ENCODE assay signal across 25 cellular contexts in the genomic region with DNA sequence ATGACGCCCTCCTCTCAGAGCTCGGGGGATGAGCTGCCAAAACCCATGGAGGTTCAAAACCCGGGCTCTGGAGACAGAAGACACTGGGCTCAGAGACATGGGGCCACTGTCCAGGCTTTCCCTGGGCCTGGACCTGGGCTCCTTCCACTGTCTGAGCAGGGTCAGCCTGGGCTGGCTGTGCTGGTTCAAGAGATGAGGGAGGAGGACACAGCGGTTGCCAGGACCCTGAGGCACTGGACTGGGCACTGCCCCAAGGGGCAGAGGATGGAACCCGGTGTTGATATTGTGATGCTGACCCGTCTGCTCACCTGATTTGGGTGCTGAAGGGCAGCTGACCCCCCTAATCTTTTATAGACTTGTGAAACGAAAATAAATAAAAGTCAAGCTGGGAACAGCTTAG. TPM values are rescaled to one million over a fixed set of nuclear protein-coding genes. Genes with fewer than 3 reads are reported as not detected.
A peak's percentile ranks its signal among the peaks of the same experiment; 100 is the strongest.
DNase-seq lines count a peak whose midpoint lies in the region; ATAC-seq, FAIRE-seq and TF ChIP-seq lines count a peak whose summit lies in the region.
"Had no signal": no experiment of that assay in that cellular context is flagged by ENCODE, and none has a peak within 500 bp of the region (broad histone marks: within the 10 kb centered on the region; RNA-seq: fewer than 3 reads in every experiment).

No MANE protein-coding gene starts in this region.

- H3K79me2 ChIP-seq in HepG2 (ENCODE audit: insufficient read depth, low read length): no peaks in the 10 kb centered on the region

- TF ChIP-seq EP300 in HepG2 (IDR thresholded peaks at IDR 0.05; ENCODE audit: low read depth in 2 of 2, low read length in 2 of 2) (no peak), HepG2 (CRISPR knock-in tag; IDR thresholded peaks at IDR 0.05; ENCODE audit: borderline replicate concordance) (no peak)

- peaks cover 45% of the 10 kb centered on the region for H3K36me3 Mint-ChIP-seq in activated T-cell treated with anti-CD3 and anti-CD28 coated beads, Interleukin-2, amount 50 U/mL, for 24 hours (ENCODE audit: low read depth)

- H3K27me3 ChIP-seq in HepG2 (ENCODE audit: control insufficient read depth in 1 of 2, insufficient read depth in 2 of 2, low read length in 2 of 2) (no peaks in the 10 kb centered on the region), right lobe of liver (no peaks in the 10 kb centered on the region), neuronal stem cell (ENCODE audit: control insufficient read depth in 3 of 3, insufficient read depth in 3 of 3, low read depth in 1 of 3, low read length in 3 of 3) (no peaks in the 10 kb centered on the region)
- H3K27me3 ChIP-seq: BLaER1 had no signal

- H4K8ac ChIP-seq in neuronal stem cell (ENCODE audit: low read depth, low read length): no peak overlapping the region

- ATAC-seq in HepG2 (no peak), right lobe of liver (no peak), HG02763 (IDR thresholded peaks at IDR 0.05; ENCODE audit: unreplicated experiment) (no peak)
- ATAC-seq: CD8-positive, alpha-beta T cell; GM12878; GM23338; HCT116 had no signal

- H3K27ac Mint-ChIP-seq in activated T-cell treated with anti-CD3 and anti-CD28 coated beads, Interleukin-2, amount 50 U/mL, for 24 hours: peak overlapping the region; percentile 50
- H3K27ac Mint-ChIP-seq: B cell; CD4-positive, CD25-positive, alpha-beta regulatory T cell; CD8-positive, alpha-beta T cell; GM23338; H9 had no signal

- no peak overlapping the region for H3K14ac ChIP-seq in neuronal stem cell (ENCODE audit: low read length)

- H3K4me1 Mint-ChIP-seq in activated T-cell treated with anti-CD3 and anti-CD28 coated beads, Interleukin-2, amount 50 U/mL, for 24 hours (ENCODE audit: low read depth): no peaks in the 10 kb centered on the region
- H3K4me1 Mint-ChIP-seq: B cell, GM23338, H9 had no signal

- H3K4me3 Mint-ChIP-seq in activated T-cell treated with anti-CD3 and anti-CD28 coated beads, Interleukin-2, amount 50 U/mL, for 24 hours: no peak overlapping the region
- H3K4me3 Mint-ChIP-seq: B cell; CD4-positive, CD25-positive, alpha-beta regulatory T cell; CD8-positive, alpha-beta T cell; GM23338 had no signal

- intact Hi-C loops in HepG2 (cut with micrococcal nuclease; ENCODE audit: unreplicated experiment): no loop called here
- intact Hi-C loops in right lobe of liver (cut with DNase I): no loop called here

- DNase-seq in activated T-cell treated with anti-CD3 and anti-CD28 coated beads, Interleukin-2, amount 50 U/mL, for 24 hours: no peak
- no peak for DNase-seq in activated T-cell treated with anti-CD3 and anti-CD28 coated beads, Interleukin-2, amount 50 U/mL, for 48 hours
- DNase-seq in HepG2 (ENCODE audit: low spot score) (no peak), right lobe of liver (no peak), neuronal stem cell (ENCODE audit: low spot score) (no peak), nucleus accumbens (lab: John Stamatoyannopoulos, UW) (no peak)
- DNase-seq: Caco-2; CD4-positive, CD25-positive, alpha-beta regulatory T cell; CD8-positive, alpha-beta T cell; DMS153; DND-41; H9 had no signal

- H3K9me3 Mint-ChIP-seq in activated T-cell treated with anti-CD3 and anti-CD28 coated beads, Interleukin-2, amount 50 U/mL, for 24 hours: no peaks in the 10 kb centered on the region
- H3K9me3 Mint-ChIP-seq: CD4-positive, CD25-positive, alpha-beta regulatory T cell; CD8-positive, alpha-beta T cell; GM23338; H9 had no signal

- POLR2A ChIA-PET in HepG2 (lab: Yijun Ruan, JAX): no interaction called here

- H3K4me3 ChIP-seq in HepG2 (replicated peaks in 1 of 3; ENCODE audit: insufficient read depth in 1 of 3, low read depth in 2 of 3, low read length in 3 of 3): no peak overlapping the region
- H3K4me3 ChIP-seq in right lobe of liver: no peak overlapping the region
- no peak overlapping the region for H3K4me3 ChIP-seq in neuronal stem cell (ENCODE audit: low read length in 2 of 2)
- H3K4me3 ChIP-seq: BLaER1, GM12878, GM23338 had no signal

- WGBS in HepG2 (ENCODE audit: low lambda C conversion rate): 81% methylated on average over 6 of the region's 7 CpGs
- WGBS in right lobe of liver (ENCODE audit: insufficient coverage, low coverage, low lambda C conversion rate, missing lambda C conversion rate): 65% methylated on average over 2 of the region's 7 CpGs
- WGBS in neuronal stem cell (ENCODE audit: extremely low coverage in 2 of 2, insufficient read length in 2 of 2, insufficient replicate concordance in 1 of 2), 2 donors: no CpG with 5 or more reads among the region's 7 CpGs

- H3K9me3 ChIP-seq in HepG2 (ENCODE audit: low read length) (no peaks in the 10 kb centered on the region), right lobe of liver (no peaks in the 10 kb centered on the region), neuronal stem cell (replicated peaks in 1 of 2; ENCODE audit: control insufficient read depth in 2 of 2, insufficient read depth in 1 of 2, low read depth in 1 of 2, low read length in 2 of 2) (no peaks in the 10 kb centered on the region)
- H3K9me3 ChIP-seq: BLaER1, Caco-2 had no signal

- no peaks in the 10 kb centered on the region for H3K27me3 Mint-ChIP-seq in activated T-cell treated with anti-CD3 and anti-CD28 coated beads, Interleukin-2, amount 50 U/mL, for 24 hours
- H3K27me3 Mint-ChIP-seq: B cell; CD4-positive, CD25-positive, alpha-beta regulatory T cell had no signal

- no peak overlapping the region for H3K23ac ChIP-seq in neuronal stem cell (ENCODE audit: low read depth, low read length, poor library complexity)

- no peak overlapping the region for H3K9ac ChIP-seq in HepG2 (ENCODE audit: insufficient read depth, low read depth, low read length)
- no peak overlapping the region for H3K9ac ChIP-seq in neuronal stem cell (ENCODE audit: low read depth, low read length, poor library complexity)
- H3K9ac ChIP-seq: BLaER1 had no signal

- TF ChIP-seq RAD21 in HepG2 (CRISPR knock-in tag; IDR thresholded peaks at IDR 0.05): no peak

- no TSS peak for BruUV-seq in HepG2 (replicated peaks; lab: Mats Ljungman, UMichigan)

- H3K36me3 ChIP-seq in HepG2 (replicated peaks in 1 of 2; ENCODE audit: control insufficient read depth in 1 of 2, insufficient read depth in 2 of 2, low read length in 2 of 2) (peaks cover 0 to 1% of the 10 kb centered on the region in 2 experiments; a peak in 1 of 5 replicates), right lobe of liver (peaks cover 0 to 2% (median 0%) of the 10 kb centered on the region in 4 donors), neuronal stem cell (replicated peaks in 1 of 2; ENCODE audit: control insufficient read depth in 2 of 2, insufficient read depth in 2 of 2, low read length in 2 of 2) (peaks cover 0 to 2% of the 10 kb centered on the region in 2 donors)

- no peak for TF ChIP-seq CTCF in HepG2 (CRISPR knock-in tag; IDR thresholded peaks at IDR 0.05)
- TF ChIP-seq CTCF in right lobe of liver (IDR thresholded peaks at IDR 0.05): no peak

- no peak overlapping the region for H3K4me2 ChIP-seq in HepG2 (ENCODE audit: low read depth, low read length)
- no peak overlapping the region for H3K4me2 ChIP-seq in neuronal stem cell (ENCODE audit: insufficient read depth, low read length, poor library complexity, severe bottlenecking)
- H3K4me2 ChIP-seq: BLaER1, GM23338 had no signal

- H2BK15ac ChIP-seq in neuronal stem cell (ENCODE audit: low read length): no peak overlapping the region

- CTCF ChIA-PET in HepG2 (lab: Yijun Ruan, JAX; ENCODE audit: low intra/inter-chr PET ratio, low total read pairs): no interaction called here

- in situ Hi-C loops in HepG2 (cut with HindIII; ENCODE audit: extremely low pct_ligation_motif_present, low pct_unique_long_range_greater_than_20kb): loop anchor here (5.0 kb wide), 1 partner anchor 38 kb away; no protein-coding TSS in a partner anchor

- H3K27ac ChIP-seq in HepG2 (ENCODE audit: extremely low read length, insufficient read depth, low read length) (no peak overlapping the region), right lobe of liver (no peak overlapping the region), neuronal stem cell (replicated peaks; ENCODE audit: low read length) (no peak overlapping the region)
- H3K27ac ChIP-seq: 22Rv1, BLaER1, C4-2B had no signal

- H2AK5ac ChIP-seq in neuronal stem cell (ENCODE audit: low read depth, low read length): no peak overlapping the region

- H4K91ac ChIP-seq in neuronal stem cell (ENCODE audit: low read depth, low read length, poor library complexity): no peak overlapping the region

- H2AFZ ChIP-seq in HepG2 (ENCODE audit: low read length): no peak overlapping the region
- H2AFZ ChIP-seq in neuronal stem cell (ENCODE audit: low read length): no peak overlapping the region
- H2AFZ ChIP-seq: GM23338 had no signal

- H3K4me1 ChIP-seq in HepG2 (ENCODE audit: insufficient read depth, low read length): no peaks in the 10 kb centered on the region
- no peaks in the 10 kb centered on the region for H3K4me1 ChIP-seq in right lobe of liver
- H3K4me1 ChIP-seq in neuronal stem cell (ENCODE audit: control insufficient read depth in 2 of 2, insufficient read depth in 1 of 2, low read depth in 1 of 2, low read length in 2 of 2): no peaks in the 10 kb centered on the region
- H3K4me1 ChIP-seq: BLaER1 had no signal

- no peak overlapping the region for H2BK12ac ChIP-seq in neuronal stem cell (ENCODE audit: low read length)

- no peaks in the 10 kb centered on the region for H4K20me1 ChIP-seq in HepG2 (ENCODE audit: insufficient read depth, low read length)

- H3K4ac ChIP-seq in neuronal stem cell (ENCODE audit: low read length): no peak overlapping the region

- H3K79me1 ChIP-seq in neuronal stem cell (ENCODE audit: low read depth, low read length): peaks cover 3% of the 10 kb centered on the region

- FAIRE-seq in HepG2 (lab: Jason Lieb, UNC): no peak
- FAIRE-seq: A204.1, G401.6, GM12878, GM18507 had no signal

- H2BK5ac ChIP-seq in neuronal stem cell (ENCODE audit: low read length): no peak overlapping the region

- no peak for TF ChIP-seq POLR2A in HepG2 (IDR thresholded peaks at IDR 0.05; ENCODE audit: insufficient read depth in 1 of 2, low read depth in 2 of 2, low read length in 2 of 2)
- TF ChIP-seq POLR2A in right lobe of liver (IDR thresholded peaks at IDR 0.05): no peak

- H3K18ac ChIP-seq in neuronal stem cell (ENCODE audit: low read length): peak overlapping the region; percentile 41

- no peak overlapping the region for H2BK120ac ChIP-seq in neuronal stem cell (ENCODE audit: low read depth, low read length)

RNA-seq across cellular contexts. Expression of gene SIGLEC11, which starts 14.1 kb away (rescaled TPM):
- total RNA-seq in HepG2 (2016; rRNA removed; fragmentation: Illumina TruSeq; extraction: Trizol): not detected in 2 replicates
- not detected in 2 replicates for total RNA-seq in HepG2 (2016; cell fraction: cytosol; rRNA removed; fragmentation: Illumina TruSeq; extraction: Trizol; ENCODE audit: low read depth)
- total RNA-seq in HepG2 (2016; cell fraction: insoluble cytoplasmic fraction; rRNA removed; fragmentation: Illumina TruSeq; extraction: Trizol): not detected in 2 replicates
- total RNA-seq in HepG2 (2016; cell fraction: membrane; rRNA removed; fragmentation: Illumina TruSeq; extraction: Trizol): not detected in 2 replicates
- total RNA-seq in HepG2 (2016; cell fraction: nucleus; rRNA removed; fragmentation: Illumina TruSeq; extraction: Trizol): not detected in 2 replicates
- not detected in 2 replicates for polyA plus RNA-seq in HepG2 (2011; rRNA removed)
- not detected in 2 replicates for polyA plus RNA-seq in HepG2 (2011; cell fraction: cytosol; rRNA removed)
- polyA plus RNA-seq in HepG2 (2011; cell fraction: nucleus; rRNA removed): not detected in 2 replicates
- not detected in 2 replicates for polyA plus RNA-seq in HepG2 (2012)
- polyA plus RNA-seq in HepG2 (2016; cell fraction: cytosol; fragmentation: Illumina TruSeq; extraction: Trizol; ENCODE audit: low read depth): not detected in 2 replicates
- polyA plus RNA-seq in HepG2 (2016; cell fraction: insoluble cytoplasmic fraction; fragmentation: Illumina TruSeq; extraction: Trizol; ENCODE audit: low read depth): not detected in 2 replicates
- not detected in 2 replicates for polyA plus RNA-seq in HepG2 (2016; cell fraction: membrane; fragmentation: Illumina TruSeq; extraction: Trizol; ENCODE audit: low read depth)
- polyA plus RNA-seq in HepG2 (2016; cell fraction: nucleus; fragmentation: Illumina TruSeq; extraction: Trizol; ENCODE audit: insufficient read depth, low read depth): not detected in 2 replicates
- not detected in 2 replicates for polyA minus RNA-seq in HepG2 (2011; rRNA and poly(A)+ RNA removed; ENCODE audit: low replicate concordance)
- not detected in 2 replicates for polyA minus RNA-seq in HepG2 (2011; cell fraction: cytosol; rRNA and poly(A)+ RNA removed)
- not detected in 2 replicates for polyA minus RNA-seq in HepG2 (2011; cell fraction: nucleus; rRNA and poly(A)+ RNA removed)
- 1 to 10 TPM in 5 of 6 experiments, under 1 TPM in 1; 0.74 to 3.0 (median 1.7) TPM for total RNA-seq in right lobe of liver
- not detected for polyA plus RNA-seq in neuronal stem cell (2013, experiment 1 of 2)
- polyA plus RNA-seq in neuronal stem cell (2013, experiment 2 of 2): not detected
- total RNA-seq: B cell; Caco-2; CD4-positive, CD25-positive, alpha-beta regulatory T cell; CD8-positive, alpha-beta T cell; GM12878; GM23338; H4; H9 had no signal
- polyA plus RNA-seq: AG04450; CD4-positive, CD25-positive, alpha-beta regulatory T cell; GM12878; GM23338 had no signal

RNA-seq across cellular contexts. Expression of gene NUP62, which starts 45.7 kb away (rescaled TPM):
- 41.5 and 42.1 TPM in 2 replicates for total RNA-seq in HepG2 (2016; rRNA removed; fragmentation: Illumina TruSeq; extraction: Trizol)
- total RNA-seq in HepG2 (2016; cell fraction: cytosol; rRNA removed; fragmentation: Illumina TruSeq; extraction: Trizol; ENCODE audit: low read depth): 8.4 TPM in 2 replicates
- total RNA-seq in HepG2 (2016; cell fraction: insoluble cytoplasmic fraction; rRNA removed; fragmentation: Illumina TruSeq; extraction: Trizol): 36.6 and 41.1 TPM in 2 replicates
- 28.0 TPM in 2 replicates for total RNA-seq in HepG2 (2016; cell fraction: membrane; rRNA removed; fragmentation: Illumina TruSeq; extraction: Trizol)
- total RNA-seq in HepG2 (2016; cell fraction: nucleus; rRNA removed; fragmentation: Illumina TruSeq; extraction: Trizol): 19.5 and 21.5 TPM in 2 replicates
- polyA plus RNA-seq in HepG2 (2011; rRNA removed): 15.4 and 16.5 TPM in 2 replicates
- 9.8 and 11.5 TPM in 2 replicates for polyA plus RNA-seq in HepG2 (2011; cell fraction: cytosol; rRNA removed)
- 18.0 and 18.7 TPM in 2 replicates for polyA plus RNA-seq in HepG2 (2011; cell fraction: nucleus; rRNA removed)
- polyA plus RNA-seq in HepG2 (2012): 24.2 and 25.4 TPM in 2 replicates
- 4.2 and 4.3 TPM in 2 replicates for polyA plus RNA-seq in HepG2 (2016; cell fraction: cytosol; fragmentation: Illumina TruSeq; extraction: Trizol; ENCODE audit: low read depth)
- 40.3 and 48.5 TPM in 2 replicates for polyA plus RNA-seq in HepG2 (2016; cell fraction: insoluble cytoplasmic fraction; fragmentation: Illumina TruSeq; extraction: Trizol; ENCODE audit: low read depth)
- 12.2 and 12.4 TPM in 2 replicates for polyA plus RNA-seq in HepG2 (2016; cell fraction: membrane; fragmentation: Illumina TruSeq; extraction: Trizol; ENCODE audit: low read depth)
- polyA plus RNA-seq in HepG2 (2016; cell fraction: nucleus; fragmentation: Illumina TruSeq; extraction: Trizol; ENCODE audit: insufficient read depth, low read depth): 48.6 and 52.6 TPM in 2 replicates
- 14.5 and 30.4 TPM in 2 replicates for polyA minus RNA-seq in HepG2 (2011; rRNA and poly(A)+ RNA removed; ENCODE audit: low replicate concordance)
- polyA minus RNA-seq in HepG2 (2011; cell fraction: cytosol; rRNA and poly(A)+ RNA removed): 9.9 and 10.3 TPM in 2 replicates
- 7.8 and 8.9 TPM in 2 replicates for polyA minus RNA-seq in HepG2 (2011; cell fraction: nucleus; rRNA and poly(A)+ RNA removed)
- 10 to 100 TPM in 5 of 6 experiments, 1 to 10 TPM in 1; 9.3 to 55.5 (median 32.6) TPM for total RNA-seq in right lobe of liver
- polyA plus RNA-seq in neuronal stem cell (2013, experiment 1 of 2): 69.0 TPM
- 72.2 TPM for polyA plus RNA-seq in neuronal stem cell (2013, experiment 2 of 2)

RNA-seq across cellular contexts. Expression of gene ATF5, which starts 46.0 kb away (rescaled TPM):
- total RNA-seq in HepG2 (2016; rRNA removed; fragmentation: Illumina TruSeq; extraction: Trizol) (9.7 and 10.3 TPM in 2 replicates), right lobe of liver (1,000 to 10,000 TPM in 1 of 6 experiments, 100 to 1,000 TPM in 5; 475 to 1,724 (median 619) TPM)
- 6.1 and 6.2 TPM in 2 replicates for total RNA-seq in HepG2 (2016; cell fraction: cytosol; rRNA removed; fragmentation: Illumina TruSeq; extraction: Trizol; ENCODE audit: low read depth)
- 7.9 and 10.5 TPM in 2 replicates for total RNA-seq in HepG2 (2016; cell fraction: insoluble cytoplasmic fraction; rRNA removed; fragmentation: Illumina TruSeq; extraction: Trizol)
- total RNA-seq in HepG2 (2016; cell fraction: membrane; rRNA removed; fragmentation: Illumina TruSeq; extraction: Trizol): 12.6 and 12.7 TPM in 2 replicates
- total RNA-seq in HepG2 (2016; cell fraction: nucleus; rRNA removed; fragmentation: Illumina TruSeq; extraction: Trizol): 4.6 and 7.3 TPM in 2 replicates
- polyA plus RNA-seq in HepG2 (2011; rRNA removed): 4.9 and 5.2 TPM in 2 replicates
- 2.7 and 3.7 TPM in 2 replicates for polyA plus RNA-seq in HepG2 (2011; cell fraction: cytosol; rRNA removed)
- polyA plus RNA-seq in HepG2 (2011; cell fraction: nucleus; rRNA removed): 10.1 and 14.5 TPM in 2 replicates
- 9.9 and 10.1 TPM in 2 replicates for polyA plus RNA-seq in HepG2 (2012)
- polyA plus RNA-seq in HepG2 (2016; cell fraction: cytosol; fragmentation: Illumina TruSeq; extraction: Trizol; ENCODE audit: low read depth): 16.0 and 17.0 TPM in 2 replicates
- 24.8 and 28.5 TPM in 2 replicates for polyA plus RNA-seq in HepG2 (2016; cell fraction: insoluble cytoplasmic fraction; fragmentation: Illumina TruSeq; extraction: Trizol; ENCODE audit: low read depth)
- 25.8 and 30.2 TPM in 2 replicates for polyA plus RNA-seq in HepG2 (2016; cell fraction: membrane; fragmentation: Illumina TruSeq; extraction: Trizol; ENCODE audit: low read depth)
- polyA plus RNA-seq in HepG2 (2016; cell fraction: nucleus; fragmentation: Illumina TruSeq; extraction: Trizol; ENCODE audit: insufficient read depth, low read depth): 25.5 and 26.1 TPM in 2 replicates
- 3.5 and 5.9 TPM in 2 replicates for polyA minus RNA-seq in HepG2 (2011; rRNA and poly(A)+ RNA removed; ENCODE audit: low replicate concordance)
- 2.2 and 2.5 TPM in 2 replicates for polyA minus RNA-seq in HepG2 (2011; cell fraction: cytosol; rRNA and poly(A)+ RNA removed)
- 3.1 and 3.4 TPM in 2 replicates for polyA minus RNA-seq in HepG2 (2011; cell fraction: nucleus; rRNA and poly(A)+ RNA removed)
- polyA plus RNA-seq in neuronal stem cell (2013, experiment 1 of 2): 7.5 TPM
- 7.7 TPM for polyA plus RNA-seq in neuronal stem cell (2013, experiment 2 of 2)

RNA-seq across cellular contexts. Expression of gene VRK3, which starts 50.1 kb away (rescaled TPM):
- total RNA-seq in HepG2 (2016; rRNA removed; fragmentation: Illumina TruSeq; extraction: Trizol) (25.6 and 28.3 TPM in 2 replicates), right lobe of liver (10 to 100 TPM; 29.6 to 44.2 (median 33.0) TPM)
- 10.4 and 11.6 TPM in 2 replicates for total RNA-seq in HepG2 (2016; cell fraction: cytosol; rRNA removed; fragmentation: Illumina TruSeq; extraction: Trizol; ENCODE audit: low read depth)
- 22.9 and 27.1 TPM in 2 replicates for total RNA-seq in HepG2 (2016; cell fraction: insoluble cytoplasmic fraction; rRNA removed; fragmentation: Illumina TruSeq; extraction: Trizol)
- 18.0 and 21.0 TPM in 2 replicates for total RNA-seq in HepG2 (2016; cell fraction: membrane; rRNA removed; fragmentation: Illumina TruSeq; extraction: Trizol)
- total RNA-seq in HepG2 (2016; cell fraction: nucleus; rRNA removed; fragmentation: Illumina TruSeq; extraction: Trizol): 20.3 and 23.2 TPM in 2 replicates
- polyA plus RNA-seq in HepG2 (2011; rRNA removed): 16.8 and 23.8 TPM in 2 replicates
- 12.1 and 17.8 TPM in 2 replicates for polyA plus RNA-seq in HepG2 (2011; cell fraction: cytosol; rRNA removed)
- polyA plus RNA-seq in HepG2 (2011; cell fraction: nucleus; rRNA removed): 31.8 and 34.6 TPM in 2 replicates
- 21.1 and 21.2 TPM in 2 replicates for polyA plus RNA-seq in HepG2 (2012)
- polyA plus RNA-seq in HepG2 (2016; cell fraction: cytosol; fragmentation: Illumina TruSeq; extraction: Trizol; ENCODE audit: low read depth): 11.8 and 13.6 TPM in 2 replicates
- 33.2 and 33.9 TPM in 2 replicates for polyA plus RNA-seq in HepG2 (2016; cell fraction: insoluble cytoplasmic fraction; fragmentation: Illumina TruSeq; extraction: Trizol; ENCODE audit: low read depth)
- polyA plus RNA-seq in HepG2 (2016; cell fraction: membrane; fragmentation: Illumina TruSeq; extraction: Trizol; ENCODE audit: low read depth): 15.6 and 18.4 TPM in 2 replicates
- 26.8 and 29.2 TPM in 2 replicates for polyA plus RNA-seq in HepG2 (2016; cell fraction: nucleus; fragmentation: Illumina TruSeq; extraction: Trizol; ENCODE audit: insufficient read depth, low read depth)
- polyA minus RNA-seq in HepG2 (2011; rRNA and poly(A)+ RNA removed; ENCODE audit: low replicate concordance): 15.7 and 37.7 TPM in 2 replicates
- polyA minus RNA-seq in HepG2 (2011; cell fraction: cytosol; rRNA and poly(A)+ RNA removed): 4.7 and 10.4 TPM in 2 replicates
- polyA minus RNA-seq in HepG2 (2011; cell fraction: nucleus; rRNA and poly(A)+ RNA removed): 25.6 and 30.6 TPM in 2 replicates
- polyA plus RNA-seq in neuronal stem cell (2013, experiment 1 of 2): 30.8 TPM
- 28.0 TPM for polyA plus RNA-seq in neuronal stem cell (2013, experiment 2 of 2)

RNA-seq across cellular contexts. Expression of gene ZNF473, which starts 50.8 kb away (rescaled TPM):
- total RNA-seq in HepG2 (2016; rRNA removed; fragmentation: Illumina TruSeq; extraction: Trizol) (11.9 and 13.9 TPM in 2 replicates), right lobe of liver (1 to 10 TPM; 3.1 to 6.0 (median 3.6) TPM)
- total RNA-seq in HepG2 (2016; cell fraction: cytosol; rRNA removed; fragmentation: Illumina TruSeq; extraction: Trizol; ENCODE audit: low read depth): 5.7 and 5.9 TPM in 2 replicates
- total RNA-seq in HepG2 (2016; cell fraction: insoluble cytoplasmic fraction; rRNA removed; fragmentation: Illumina TruSeq; extraction: Trizol): 12.2 and 15.6 TPM in 2 replicates
- 14.1 and 14.5 TPM in 2 replicates for total RNA-seq in HepG2 (2016; cell fraction: membrane; rRNA removed; fragmentation: Illumina TruSeq; extraction: Trizol)
- 10.8 and 11.0 TPM in 2 replicates for total RNA-seq in HepG2 (2016; cell fraction: nucleus; rRNA removed; fragmentation: Illumina TruSeq; extraction: Trizol)
- 5.8 and 5.9 TPM in 2 replicates for polyA plus RNA-seq in HepG2 (2011; rRNA removed)
- polyA plus RNA-seq in HepG2 (2011; cell fraction: cytosol; rRNA removed): 4.4 and 5.0 TPM in 2 replicates
- polyA plus RNA-seq in HepG2 (2011; cell fraction: nucleus; rRNA removed): 8.9 and 10.0 TPM in 2 replicates
- polyA plus RNA-seq in HepG2 (2012): 4.4 and 4.7 TPM in 2 replicates
- 0.80 and 1.1 TPM in 2 replicates for polyA plus RNA-seq in HepG2 (2016; cell fraction: cytosol; fragmentation: Illumina TruSeq; extraction: Trizol; ENCODE audit: low read depth)
- 11.9 and 12.5 TPM in 2 replicates for polyA plus RNA-seq in HepG2 (2016; cell fraction: insoluble cytoplasmic fraction; fragmentation: Illumina TruSeq; extraction: Trizol; ENCODE audit: low read depth)
- 2.0 and 2.1 TPM in 2 replicates for polyA plus RNA-seq in HepG2 (2016; cell fraction: membrane; fragmentation: Illumina TruSeq; extraction: Trizol; ENCODE audit: low read depth)
- 11.9 and 14.0 TPM in 2 replicates for polyA plus RNA-seq in HepG2 (2016; cell fraction: nucleus; fragmentation: Illumina TruSeq; extraction: Trizol; ENCODE audit: insufficient read depth, low read depth)
- polyA minus RNA-seq in HepG2 (2011; rRNA and poly(A)+ RNA removed; ENCODE audit: low replicate concordance): 11.5 and 34.6 TPM in 2 replicates
- polyA minus RNA-seq in HepG2 (2011; cell fraction: cytosol; rRNA and poly(A)+ RNA removed): 3.4 and 7.7 TPM in 2 replicates
- 13.1 and 17.5 TPM in 2 replicates for polyA minus RNA-seq in HepG2 (2011; cell fraction: nucleus; rRNA and poly(A)+ RNA removed)
- 6.4 TPM for polyA plus RNA-seq in neuronal stem cell (2013, experiment 1 of 2)
- 6.2 TPM for polyA plus RNA-seq in neuronal stem cell (2013, experiment 2 of 2)

Comparison
In these comparisons a context has a peak if more than half of its experiments do, and no peak if none do; other contexts are left out.
1. RNA of gene ATF5, which starts 46.0 kb away (total RNA-seq): 475 to 1,724 TPM in right lobe of liver; 4.6 to 12.7 TPM in HepG2; every median in the first group is over 10 times any median in the second.